8 cellular contexts compared by ENCODE assay signal in the genomic region with DNA sequence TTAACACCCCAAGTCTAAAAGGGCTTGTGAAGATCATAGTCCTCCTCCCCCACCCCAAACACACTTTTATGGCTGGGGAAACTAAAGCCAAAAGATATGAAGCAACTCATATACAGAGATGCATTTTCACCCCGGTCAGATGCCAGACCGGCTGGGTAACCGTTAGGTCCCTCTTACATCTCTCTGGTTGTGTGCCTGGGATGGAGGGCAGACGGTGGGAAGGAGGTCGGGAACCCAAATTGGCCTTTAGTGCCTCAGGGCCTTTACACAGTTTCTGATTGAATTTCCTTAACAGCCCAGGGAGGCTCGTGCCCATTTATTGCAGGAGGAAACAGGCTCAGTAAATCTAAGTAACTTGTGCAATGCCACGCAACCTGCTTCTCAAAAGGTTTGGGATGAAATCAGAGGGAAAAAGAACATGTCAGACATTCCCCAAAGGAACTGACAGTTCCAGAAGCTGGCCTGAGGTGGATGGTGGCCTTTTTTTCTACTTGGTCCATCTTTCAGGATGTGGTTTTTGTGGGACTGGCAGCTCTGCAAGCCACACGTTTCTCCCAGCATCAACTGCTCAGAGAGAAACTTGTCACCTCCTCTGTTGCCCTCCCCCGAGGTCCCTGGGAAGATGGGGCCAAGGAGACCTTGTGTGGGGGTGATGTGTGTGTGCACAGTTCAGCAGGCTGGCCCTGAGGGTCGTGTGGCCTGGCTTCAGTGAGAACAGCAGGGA. TPM values are rescaled to one million over a fixed set of nuclear protein-coding genes. Genes with fewer than 3 reads are reported as not detected.
A peak's percentile ranks its signal among the peaks of the same experiment; 100 is the strongest.
DNase-seq lines count a peak whose midpoint lies in the region; ATAC-seq and TF ChIP-seq lines count a peak whose summit lies in the region.

No MANE protein-coding gene starts in this region.

- H3K36me3 ChIP-seq in CD8-positive, alpha-beta memory T cell (ENCODE audit: insufficient read depth, low read length) = peaks cover 3% of the 10 kb centered on the region
- no peaks in the 10 kb centered on the region for H3K36me3 ChIP-seq in body of pancreas (replicated peaks in 1 of 2; ENCODE audit: insufficient read depth in 1 of 2, low read depth in 2 of 2)

- TF ChIP-seq CTCF in LNCAP (IDR thresholded peaks at IDR 0.05) (peak; percentile 40; the same call in 1 of the 2 replicates), body of pancreas (IDR thresholded peaks at IDR 0.05) (no peak)

- H3K9me3 Mint-ChIP-seq in CD8-positive, alpha-beta memory T cell = peaks cover 0 to 2% (median 0%) of the 10 kb centered on the region in 5 donors
- H3K9me3 Mint-ChIP-seq in activated naive CD4-positive, alpha-beta T cell treated with anti-CD3 and anti-CD28 coated beads, Interleukin-2, amount 10 ng/mL, durations not matched to agents 7 days and 5 days = no peaks in the 10 kb centered on the region
- H3K9me3 Mint-ChIP-seq in natural killer cell treated with Interleukin-12 subunit alpha and Interleukin-12 subunit beta and Interleukin-15 and Interleukin-18, amount 100 ng/mL, for 72 hours = no peaks in the 10 kb centered on the region

- peaks cover 25% of the 10 kb centered on the region for H3K4me1 ChIP-seq in CD8-positive, alpha-beta memory T cell (ENCODE audit: insufficient read depth, low read length)
- peaks cover 43% of the 10 kb centered on the region for H3K4me1 ChIP-seq in body of pancreas

- H3K27ac ChIP-seq in CD8-positive, alpha-beta memory T cell (ENCODE audit: low read depth, low read length) = no peak overlapping the region
- no peak overlapping the region for H3K27ac ChIP-seq in body of pancreas

- CTCF ChIA-PET in CD8-positive, alpha-beta memory T cell (lab: Charles Lee) = interaction anchor here (0.7 to 7.9 kb wide), 19 partner anchors 9 to 430 kb away, joined by 3 to 124 read pairs (median 5); no protein-coding TSS in a partner anchor
- CTCF ChIA-PET in activated naive CD4-positive, alpha-beta T cell treated with anti-CD3 and anti-CD28 coated beads, Interleukin-2, amount 10 ng/mL, durations not matched to agents 7 days and 5 days (lab: Charles Lee) = interaction anchor here (0.7 to 4.7 kb wide), 13 partner anchors 16 to 349 kb away, joined by 3 to 53 read pairs (median 8); no protein-coding TSS in a partner anchor

- WGBS in body of pancreas, 2 donors = 41 to 43% methylated on average over 10 of the region's 10 CpGs

- H3K4me1 Mint-ChIP-seq in CD8-positive, alpha-beta memory T cell = peaks cover 35 to 43% (median 39%) of the 10 kb centered on the region in 3 donors
- H3K4me1 Mint-ChIP-seq in activated naive CD4-positive, alpha-beta T cell treated with anti-CD3 and anti-CD28 coated beads, Interleukin-2, amount 10 ng/mL, durations not matched to agents 7 days and 5 days = peaks cover 47% of the 10 kb centered on the region
- H3K4me1 Mint-ChIP-seq in natural killer cell treated with Interleukin-12 subunit alpha and Interleukin-12 subunit beta and Interleukin-15 and Interleukin-18, amount 100 ng/mL, for 72 hours (ENCODE audit: low read depth in 2 of 2) = peaks cover 39 to 46% of the 10 kb centered on the region in 2 donors

- no peak overlapping the region for H3K4me3 ChIP-seq in CD8-positive, alpha-beta memory T cell (ENCODE audit: low read length)
- no peak overlapping the region for H3K4me3 ChIP-seq in body of pancreas

- H3K36me3 Mint-ChIP-seq in CD8-positive, alpha-beta memory T cell = peaks cover 0 to 31% (median 0%) of the 10 kb centered on the region in 3 donors
- H3K36me3 Mint-ChIP-seq in activated naive CD4-positive, alpha-beta T cell treated with anti-CD3 and anti-CD28 coated beads, Interleukin-2, amount 10 ng/mL, durations not matched to agents 7 days and 5 days = peaks cover 22% of the 10 kb centered on the region
- peaks cover 4% of the 10 kb centered on the region for H3K36me3 Mint-ChIP-seq in natural killer cell treated with Interleukin-12 subunit alpha and Interleukin-12 subunit beta and Interleukin-15 and Interleukin-18, amount 100 ng/mL, for 72 hours

- H3K27ac Mint-ChIP-seq in CD8-positive, alpha-beta memory T cell = peak overlapping the region; percentile 51 to 96 (median 84)
- H3K27ac Mint-ChIP-seq in activated naive CD4-positive, alpha-beta T cell treated with anti-CD3 and anti-CD28 coated beads, Interleukin-2, amount 10 ng/mL, durations not matched to agents 7 days and 5 days = peak overlapping the region; percentile 85
- H3K27ac Mint-ChIP-seq in natural killer cell treated with Interleukin-12 subunit alpha and Interleukin-12 subunit beta and Interleukin-15 and Interleukin-18, amount 100 ng/mL, for 72 hours = peak overlapping the region; percentile 82 to 96

- H3K9me3 ChIP-seq in CD8-positive, alpha-beta memory T cell (ENCODE audit: low read length) = no peaks in the 10 kb centered on the region
- H3K9me3 ChIP-seq in body of pancreas = no peaks in the 10 kb centered on the region

- DNase-seq in CD8-positive, alpha-beta memory T cell = peak in 2 of 5 donors; percentile 26 to 44
- DNase-seq in activated naive CD4-positive, alpha-beta T cell treated with anti-CD3 and anti-CD28 coated beads, Interleukin-2, amount 10 ng/mL, durations not matched to agents 7 days and 5 days = peak; percentile 59
- DNase-seq in natural killer cell treated with Interleukin-12 subunit alpha and Interleukin-12 subunit beta and Interleukin-15 and Interleukin-18, amount 100 ng/mL, for 72 hours (ENCODE audit: low spot score) = peak; percentile 84
- DNase-seq in body of pancreas (no peak), AG08396 (ENCODE audit: low spot score) (no peak)

- peak overlapping the region; percentile 98 to 99 (median 98) for H3K4me3 Mint-ChIP-seq in CD8-positive, alpha-beta memory T cell
- H3K4me3 Mint-ChIP-seq in activated naive CD4-positive, alpha-beta T cell treated with anti-CD3 and anti-CD28 coated beads, Interleukin-2, amount 10 ng/mL, durations not matched to agents 7 days and 5 days = peak overlapping the region; percentile 98
- peak overlapping the region; percentile 89 for H3K4me3 Mint-ChIP-seq in natural killer cell treated with Interleukin-12 subunit alpha and Interleukin-12 subunit beta and Interleukin-15 and Interleukin-18, amount 100 ng/mL, for 72 hours

- H3K27me3 Mint-ChIP-seq in CD8-positive, alpha-beta memory T cell = peaks cover 0 to 10% of the 10 kb centered on the region in 2 donors
- H3K27me3 Mint-ChIP-seq in activated naive CD4-positive, alpha-beta T cell treated with anti-CD3 and anti-CD28 coated beads, Interleukin-2, amount 10 ng/mL, durations not matched to agents 7 days and 5 days = peaks cover 43% of the 10 kb centered on the region
- H3K27me3 Mint-ChIP-seq in natural killer cell treated with Interleukin-12 subunit alpha and Interleukin-12 subunit beta and Interleukin-15 and Interleukin-18, amount 100 ng/mL, for 72 hours = no peaks in the 10 kb centered on the region

- ATAC-seq in natural killer cell treated with Interleukin-12 subunit alpha and Interleukin-12 subunit beta and Interleukin-15 and Interleukin-18, amount 100 ng/mL, for 72 hours = peak; percentile 62 to 65
- ATAC-seq in body of pancreas (no peak), HG03342 (IDR thresholded peaks at IDR 0.05; ENCODE audit: unreplicated experiment) (no peak), HG03571 (IDR thresholded peaks at IDR 0.05; ENCODE audit: unreplicated experiment) (no peak)

- intact Hi-C loops in body of pancreas (cut with DNase I) = no loop called here

- no peaks in the 10 kb centered on the region for H3K27me3 ChIP-seq in CD8-positive, alpha-beta memory T cell (ENCODE audit: insufficient read depth, low read length, poor library complexity, severe bottlenecking)
- no peaks in the 10 kb centered on the region for H3K27me3 ChIP-seq in body of pancreas

- no peak for TF ChIP-seq POLR2A in body of pancreas (IDR thresholded peaks at IDR 0.05)

- POLR2A ChIA-PET in CD8-positive, alpha-beta memory T cell (lab: Charles Lee) = interaction anchor here (0.9 to 2.2 kb wide), 3 partner anchors 16 to 46 kb away, joined by 4 to 9 read pairs (median 5); no protein-coding TSS in a partner anchor

RNA-seq across cellular contexts. Expression of a gene that starts 2.3 kb away (rescaled TPM):
- 100 to 1,000 TPM; 117 to 123 TPM for total RNA-seq in CD8-positive, alpha-beta memory T cell
- polyA plus RNA-seq in CD8-positive, alpha-beta memory T cell = 31.9 TPM
- 100 to 1,000 TPM in 1 of 2 donors, 10 to 100 TPM in 1; 96.6 to 178 TPM for total RNA-seq in natural killer cell treated with Interleukin-12 subunit alpha and Interleukin-12 subunit beta and Interleukin-15 and Interleukin-18, amount 100 ng/mL, for 72 hours
- 100 to 1,000 TPM in 1 of 2 donors, 10 to 100 TPM in 1; 81.7 to 104 TPM for total RNA-seq in body of pancreas

RNA-seq across cellular contexts. Expression of a gene that starts 23.6 kb away (rescaled TPM):
- total RNA-seq in CD8-positive, alpha-beta memory T cell = not detected
- not detected for polyA plus RNA-seq in CD8-positive, alpha-beta memory T cell
- total RNA-seq in natural killer cell treated with Interleukin-12 subunit alpha and Interleukin-12 subunit beta and Interleukin-15 and Interleukin-18, amount 100 ng/mL, for 72 hours = not detected
- not detected for total RNA-seq in body of pancreas

Comparison
In these comparisons a context has a peak if more than half of its experiments do, and no peak if none do; other contexts are left out.
1. DNase-seq: peak in activated naive CD4-positive, alpha-beta T cell treated with anti-CD3 and anti-CD28 coated beads, Interleukin-2, amount 10 ng/mL, durations not matched to agents 7 days and 5 days (single experiment) and natural killer cell treated with Interleukin-12 subunit alpha and Interleukin-12 subunit beta and Interleukin-15 and Interleukin-18, amount 100 ng/mL, for 72 hours (single experiment); none in body of pancreas (0 of 4) and AG08396 (single experiment).
2. ATAC-seq: peak in natural killer cell treated with Interleukin-12 subunit alpha and Interleukin-12 subunit beta and Interleukin-15 and Interleukin-18, amount 100 ng/mL, for 72 hours (2 of 2); none in body of pancreas (single experiment), HG03342 (single experiment) and HG03571 (single experiment).
3. Peak in every context shown above with its lines, with median percentiles within 50 percentile points of each other: H3K27ac Mint-ChIP-seq and H3K4me3 Mint-ChIP-seq.